ENCODE assay signal across 11 cellular contexts in genomic region chr1:8133657-8134430, GRCh38.
DNase-seq lines count a peak whose midpoint lies in the region; TF ChIP-seq lines count a peak whose summit lies in the region.
"Had no signal": no experiment of that assay in that cellular context is flagged by ENCODE, and none has a peak within 500 bp of the region (broad histone marks: within the 10 kb centered on the region; RNA-seq: fewer than 3 reads in every experiment).

No MANE protein-coding gene starts in this region.

- H3K4me2 ChIP-seq in fibroblast of lung (ENCODE audit: extremely low read depth, insufficient read depth, low read length) (peak overlapping the region; percentile 75), neuronal stem cell (ENCODE audit: insufficient read depth, low read length, poor library complexity, severe bottlenecking) (no peak overlapping the region)

- H3K4me3 ChIP-seq in ACC112 (ENCODE audit: low read depth, low read length) (peak overlapping the region; percentile 23), Peyer's patch (no peak overlapping the region), fibroblast of lung (replicated peaks in 1 of 4; ENCODE audit: control extremely low read depth in 1 of 4, insufficient read depth in 1 of 4, low read depth in 3 of 4, low read length in 4 of 4) (peak overlapping the region in 3 of 4 experiments; percentile 8 to 24 (median 17)), neuronal stem cell (ENCODE audit: low read length in 2 of 2) (no peak overlapping the region)

- no peak overlapping the region for H3K4ac ChIP-seq in neuronal stem cell (ENCODE audit: low read length)

- H2AK5ac ChIP-seq in neuronal stem cell (ENCODE audit: low read depth, low read length): no peak overlapping the region

- H3K4me1 ChIP-seq in ACC112 (ENCODE audit: control insufficient read depth, insufficient read depth, low read length, unreplicated experiment): peaks cover 35% of the 10 kb centered on the region
- H3K4me1 ChIP-seq in Peyer's patch: no peaks in the 10 kb centered on the region
- peaks cover 27% of the 10 kb centered on the region for H3K4me1 ChIP-seq in fibroblast of lung (ENCODE audit: control insufficient read depth, extremely low read depth, insufficient read depth, low read length)
- peaks cover 0 to 1% of the 10 kb centered on the region in 2 donors for H3K4me1 ChIP-seq in neuronal stem cell (ENCODE audit: control insufficient read depth in 2 of 2, insufficient read depth in 1 of 2, low read depth in 1 of 2, low read length in 2 of 2)

- no peak overlapping the region for H3K18ac ChIP-seq in neuronal stem cell (ENCODE audit: low read length)

- no peak for TF ChIP-seq POLR2A in Peyer's patch (IDR thresholded peaks at IDR 0.05)

- H3K36me3 Mint-ChIP-seq in nephron (ENCODE audit: low read depth): no peaks in the 10 kb centered on the region

- DNase-seq in Peyer's patch (peak in 1 of 3 donors; percentile 68), fibroblast of lung (ENCODE audit: low read depth in 2 of 2) (peak; percentile 98), neuronal stem cell (ENCODE audit: low spot score) (no peak), NCI-H2196 (lab: John Stamatoyannopoulos, UW; ENCODE audit: unreplicated experiment) (no peak), SIG-M5 treated with dmso at 0.1 percent for 504 hours (lab: John Stamatoyannopoulos, UW; ENCODE audit: unreplicated experiment) (no peak)
- DNase-seq in NK-92 treated with Interleukin-12 subunit alpha and Interleukin-12 subunit beta, amount 100 ng/mL, for 24 hours (lab: John Stamatoyannopoulos, UW): no peak
- DNase-seq: activated CD8-positive, alpha-beta memory T cell treated with anti-CD3 and anti-CD28 coated beads for 24 hours; NCI-H1105 treated with DMSO at 0.1 percent for 48 hours had no signal

- H2BK5ac ChIP-seq in neuronal stem cell (ENCODE audit: low read length): no peak overlapping the region

- no peak overlapping the region for H2BK15ac ChIP-seq in neuronal stem cell (ENCODE audit: low read length)

- H3K4me1 Mint-ChIP-seq in nephron: peaks cover 42% of the 10 kb centered on the region

- WGBS in neuronal stem cell (ENCODE audit: extremely low coverage in 2 of 2, insufficient read length in 2 of 2, insufficient replicate concordance in 1 of 2), 2 donors: no CpG with 5 or more reads among the region's 4 CpGs

- peak overlapping the region; percentile 93 for H3K27ac ChIP-seq in ACC112 (ENCODE audit: low read depth, low read length)
- H3K27ac ChIP-seq in Peyer's patch: peak overlapping the region; percentile 27 to 87 (median 56)
- H3K27ac ChIP-seq in fibroblast of lung (ENCODE audit: insufficient read depth, low read length): peak overlapping the region; percentile 38
- no peak overlapping the region for H3K27ac ChIP-seq in neuronal stem cell (replicated peaks; ENCODE audit: low read length)
- H3K27ac ChIP-seq: C4-2B had no signal

- no peaks in the 10 kb centered on the region for H4K20me1 ChIP-seq in fibroblast of lung (ENCODE audit: control insufficient read depth, extremely low read depth, insufficient read depth, low read length)

- no peak overlapping the region for H3K4me3 Mint-ChIP-seq in nephron

- peak overlapping the region; percentile 43 to 87 (median 60) for H3K27ac Mint-ChIP-seq in nephron

- H3K27me3 ChIP-seq in ACC112 (ENCODE audit: insufficient read depth, low read length): no peaks in the 10 kb centered on the region
- H3K27me3 ChIP-seq in Peyer's patch: no peaks in the 10 kb centered on the region
- H3K27me3 ChIP-seq in fibroblast of lung (ENCODE audit: control insufficient read depth, insufficient read depth, low read length): no peaks in the 10 kb centered on the region
- peaks cover 0 to 16% (median 0%) of the 10 kb centered on the region in 3 experiments for H3K27me3 ChIP-seq in neuronal stem cell (ENCODE audit: control insufficient read depth in 3 of 3, insufficient read depth in 3 of 3, low read depth in 1 of 3, low read length in 3 of 3)

- H2BK12ac ChIP-seq in neuronal stem cell (ENCODE audit: low read length): no peak overlapping the region

- H3K23ac ChIP-seq in neuronal stem cell (ENCODE audit: low read depth, low read length, poor library complexity): no peak overlapping the region

- TF ChIP-seq CTCF in Peyer's patch (IDR thresholded peaks at IDR 0.05) (no peak), fibroblast of lung (conservative IDR thresholded peaks at IDR 0.05 in 1 of 2, IDR thresholded peaks at IDR 0.05 in 1 of 2; ENCODE audit: low read depth in 1 of 2, low read length in 2 of 2) (no peak), nephron (IDR thresholded peaks at IDR 0.05; ENCODE audit: unreplicated experiment in 3 of 3) (no peak)

- no peaks in the 10 kb centered on the region for H3K36me3 ChIP-seq in ACC112 (ENCODE audit: insufficient read depth, low read length)
- H3K36me3 ChIP-seq in Peyer's patch: no peaks in the 10 kb centered on the region
- no peaks in the 10 kb centered on the region for H3K36me3 ChIP-seq in fibroblast of lung (ENCODE audit: control insufficient read depth, insufficient read depth, low read length)
- no peaks in the 10 kb centered on the region for H3K36me3 ChIP-seq in neuronal stem cell (replicated peaks in 1 of 2; ENCODE audit: control insufficient read depth in 2 of 2, insufficient read depth in 2 of 2, low read length in 2 of 2)

- H4K8ac ChIP-seq in neuronal stem cell (ENCODE audit: low read depth, low read length): no peak overlapping the region

- H3K9me3 Mint-ChIP-seq in nephron: no peaks in the 10 kb centered on the region

- H4K91ac ChIP-seq in neuronal stem cell (ENCODE audit: low read depth, low read length, poor library complexity): no peak overlapping the region

- H3K27me3 Mint-ChIP-seq in nephron (ENCODE audit: low read depth): peaks cover 7% of the 10 kb centered on the region

- H3K79me1 ChIP-seq in neuronal stem cell (ENCODE audit: low read depth, low read length): no peaks in the 10 kb centered on the region

- no peaks in the 10 kb centered on the region for H3K9me3 ChIP-seq in Peyer's patch
- H3K9me3 ChIP-seq in fibroblast of lung (ENCODE audit: control insufficient read depth, insufficient read depth, low read depth, low read length): no peaks in the 10 kb centered on the region
- H3K9me3 ChIP-seq in neuronal stem cell (replicated peaks in 1 of 2; ENCODE audit: control insufficient read depth in 2 of 2, insufficient read depth in 1 of 2, low read depth in 1 of 2, low read length in 2 of 2): no peaks in the 10 kb centered on the region

- H3K79me2 ChIP-seq in ACC112 (ENCODE audit: control insufficient read depth, insufficient read depth, low read length, unreplicated experiment) (no peaks in the 10 kb centered on the region), fibroblast of lung (ENCODE audit: control insufficient read depth, insufficient read depth, low read length) (no peaks in the 10 kb centered on the region)

- H3K14ac ChIP-seq in neuronal stem cell (ENCODE audit: low read length): no peak overlapping the region

- H3K9ac ChIP-seq in fibroblast of lung (ENCODE audit: insufficient read depth, low read length): no peak overlapping the region
- H3K9ac ChIP-seq in neuronal stem cell (ENCODE audit: low read depth, low read length, poor library complexity): no peak overlapping the region

- H2AFZ ChIP-seq in ACC112 (ENCODE audit: low read length, unreplicated experiment) (peak overlapping the region; percentile 28), fibroblast of lung (ENCODE audit: low read length) (no peak overlapping the region), neuronal stem cell (ENCODE audit: low read length) (no peak overlapping the region)

- no peak overlapping the region for H2BK120ac ChIP-seq in neuronal stem cell (ENCODE audit: low read depth, low read length)

Comparison
In these comparisons a context has a peak if more than half of its experiments do, and no peak if none do; other contexts are left out.
1. H3K4me3 ChIP-seq: peak in ACC112 (single experiment) and fibroblast of lung (3 of 4); none in Peyer's patch (0 of 4) and neuronal stem cell (0 of 2).
2. DNase-seq: peak in fibroblast of lung (2 of 2); none in NK-92 treated with Interleukin-12 subunit alpha and Interleukin-12 subunit beta, amount 100 ng/mL, for 24 hours (single experiment), neuronal stem cell (single experiment), NCI-H2196 (single experiment) and SIG-M5 treated with dmso at 0.1 percent for 504 hours (single experiment).